In genomic region chr6:52872031-52872430, GRCh38 we compare ENCODE assay signal across 21 cellular contexts. TPM values are rescaled to one million over a fixed set of nuclear protein-coding genes. Genes with fewer than 3 reads are reported as not detected.
"Had no signal": no experiment of that assay in that cellular context is flagged by ENCODE, and none has a peak within 500 bp of the region (broad histone marks: within the 10 kb centered on the region; RNA-seq: fewer than 3 reads in every experiment).

No MANE protein-coding gene starts in this region.

- FAIRE-seq: endometrium, kidney had no signal

- H3K36me3 ChIP-seq: esophagus squamous epithelium, neutrophil had no signal

- H3K4me3 ChIP-seq: esophagus squamous epithelium, smooth muscle cell had no signal

- H3K27ac ChIP-seq: epithelial cell of prostate, foreskin keratinocyte, neutrophil had no signal

- DNase-seq: effector memory CD4-positive, alpha-beta T cell; esophagus squamous epithelium; foreskin keratinocyte; kidney; left cardiac atrium; left ventricle myocardium superior; mesendoderm; naive thymus-derived CD8-positive, alpha-beta T cell; posterior cingulate gyrus; stimulated activated CD4-positive, alpha-beta T cell treated with anti-CD3 and anti-CD28 coated beads, Interleukin-2, amount 100 ng/mL, for 48 hours; stimulated activated naive CD4-positive, alpha-beta T cell treated with Interleukin-2 at 50 U/mL for 16 hours; trophoblast cell had no signal

- H3K4me1 ChIP-seq: foreskin keratinocyte had no signal

- H3K9me3 ChIP-seq: esophagus squamous epithelium, neutrophil had no signal

RNA-seq across cellular contexts. Expression of gene GSTA5, which starts 31.4 kb away (rescaled TPM):
- total RNA-seq: esophagus squamous epithelium; foreskin keratinocyte; kidney; left cardiac atrium; left ventricle myocardium superior; lung microvascular endothelial cell; mononuclear cell; naive thymus-derived CD8-positive, alpha-beta T cell; osteoblast; pulmonary artery endothelial cell; smooth muscle cell; urinary bladder had no signal

RNA-seq across cellular contexts. Expression of gene GSTA3, which starts 37.5 kb away (rescaled TPM):
- total RNA-seq: esophagus squamous epithelium; foreskin keratinocyte; kidney; left cardiac atrium; left ventricle myocardium superior; lung microvascular endothelial cell; mononuclear cell; naive thymus-derived CD8-positive, alpha-beta T cell; osteoblast; pulmonary artery endothelial cell; smooth muscle cell; urinary bladder had no signal
